Comparison of ENCODE assay signal across 8 cellular contexts in genomic region chr11:108498046-108498815, GRCh38.
DNase-seq lines count a peak whose midpoint lies in the region; ATAC-seq lines count a peak whose summit lies in the region.

A gene with protein sequence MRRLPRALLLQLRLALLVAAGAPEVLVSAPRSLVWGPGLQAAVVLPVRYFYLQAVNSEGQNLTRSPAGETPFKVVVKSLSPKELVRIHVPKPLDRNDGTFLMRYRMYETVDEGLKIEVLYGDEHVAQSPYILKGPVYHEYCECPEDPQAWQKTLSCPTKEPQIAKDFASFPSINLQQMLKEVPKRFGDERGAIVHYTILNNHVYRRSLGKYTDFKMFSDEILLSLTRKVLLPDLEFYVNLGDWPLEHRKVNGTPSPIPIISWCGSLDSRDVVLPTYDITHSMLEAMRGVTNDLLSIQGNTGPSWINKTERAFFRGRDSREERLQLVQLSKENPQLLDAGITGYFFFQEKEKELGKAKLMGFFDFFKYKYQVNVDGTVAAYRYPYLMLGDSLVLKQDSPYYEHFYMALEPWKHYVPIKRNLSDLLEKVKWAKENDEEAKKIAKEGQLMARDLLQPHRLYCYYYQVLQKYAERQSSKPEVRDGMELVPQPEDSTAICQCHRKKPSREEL (minus strand): TSS chr11:108498384. CDS start chr11:108498366, 18 bp downstream.

- DNase-seq in 8988T, result peak; percentile 79
- DNase-seq in NCI-H2227 treated with DMSO at 0.1 percent for 48 hours (lab: John Stamatoyannopoulos, UW), result peak; percentile 49
- DNase-seq in activated CD4-positive, alpha-beta T cell treated with anti-CD3 and anti-CD28 coated beads for 48 hours, result peak; percentile 57
- peak; percentile 17 for DNase-seq in dedifferentiated amniotic fluid mesenchymal stem cell (ENCODE audit: extremely low spot score)
- DNase-seq in left kidney (ENCODE audit: low read depth, low spot score), result peak; percentile 88
- peak; percentile 15 to 28 for DNase-seq in stimulated activated CD4-positive, alpha-beta T cell treated with anti-CD3 and anti-CD28 coated beads, Interleukin-1b, Interleukin-23, amount 100 ng/mL, for 4 hours (ENCODE audit: low read depth in 2 of 2)

- ATAC-seq in GM18511 (IDR thresholded peaks at IDR 0.05; ENCODE audit: unreplicated experiment) (peak; percentile 65), HG02970 (IDR thresholded peaks at IDR 0.05; ENCODE audit: low FRiP score, unreplicated experiment) (peak; percentile 60)

Comparison
In these comparisons a context has a peak if more than half of its experiments do, and no peak if none do; other contexts are left out.
1. Peak in every context shown above with its lines: DNase-seq and ATAC-seq.
2. DNase-seq: peak in every context shown above with its lines; median percentile 88 in left kidney; 79 in 8988T; 57 in activated CD4-positive, alpha-beta T cell treated with anti-CD3 and anti-CD28 coated beads for 48 hours; 49 in NCI-H2227 treated with DMSO at 0.1 percent for 48 hours; 22 in stimulated activated CD4-positive, alpha-beta T cell treated with anti-CD3 and anti-CD28 coated beads, Interleukin-1b, Interleukin-23, amount 100 ng/mL, for 4 hours; 17 in dedifferentiated amniotic fluid mesenchymal stem cell.